Comparison of ENCODE assay signal across 21 cellular contexts in genomic region chr12:111582133-111582747, GRCh38.
"Had no signal": no experiment of that assay in that cellular context is flagged by ENCODE, and none has a peak within 500 bp of the region (broad histone marks: within the 10 kb centered on the region; RNA-seq: fewer than 3 reads in every experiment).

No MANE protein-coding gene starts in this region.

- H3K9me3 Mint-ChIP-seq: activated CD8-positive, alpha-beta T cell treated with anti-CD3 and anti-CD28 coated beads for 36 hours; activated naive CD4-positive, alpha-beta T cell treated with anti-CD3 and anti-CD28 coated beads, Interleukin-2, amount 50 U/mL, for 24 hours had no signal

- H3K27me3 Mint-ChIP-seq: activated CD8-positive, alpha-beta T cell treated with anti-CD3 and anti-CD28 coated beads for 36 hours; activated naive CD4-positive, alpha-beta T cell treated with anti-CD3 and anti-CD28 coated beads, Interleukin-2, amount 50 U/mL, for 24 hours had no signal

- DNase-seq: activated CD4-positive, alpha-beta T cell treated with anti-CD3 and anti-CD28 coated beads for 4 hours; activated CD8-positive, alpha-beta memory T cell treated with anti-CD3 and anti-CD28 coated beads, Interleukin-2, amount 50 U/mL, for 4 hours; activated CD8-positive, alpha-beta T cell treated with anti-CD3 and anti-CD28 coated beads for 36 hours; activated effector memory CD4-positive, alpha-beta T cell treated with Interleukin-2 at 50 U/mL for 16 hours; activated naive CD4-positive, alpha-beta T cell; aorta; caudate nucleus; KG1; NCI-H1048; NCI-H1930; NCI-H2171; NCI-H2227 treated with DMSO at 0.1 percent for 48 hours; NCI-H446 treated with DMSO at 0.1 percent for 48 hours; NCI-H526; SIG-M5; T-helper 1 cell; WERI-Rb-1 had no signal

- H3K4me3 Mint-ChIP-seq: activated CD8-positive, alpha-beta T cell treated with anti-CD3 and anti-CD28 coated beads for 36 hours; activated naive CD4-positive, alpha-beta T cell treated with anti-CD3 and anti-CD28 coated beads, Interleukin-2, amount 50 U/mL, for 24 hours had no signal

- H3K9me3 ChIP-seq: breast epithelium had no signal

- ATAC-seq: activated CD4-positive, CD25-positive, alpha-beta regulatory T cell treated with anti-CD3 and anti-CD28 coated beads, Interleukin-2, amount 50 U/mL, for 24 hours; activated CD8-positive, alpha-beta T cell treated with anti-CD3 and anti-CD28 coated beads for 36 hours had no signal

- H3K27ac Mint-ChIP-seq: activated CD8-positive, alpha-beta T cell treated with anti-CD3 and anti-CD28 coated beads for 36 hours; activated naive CD4-positive, alpha-beta T cell treated with anti-CD3 and anti-CD28 coated beads, Interleukin-2, amount 50 U/mL, for 24 hours had no signal

- H3K4me1 ChIP-seq: breast epithelium had no signal

- H3K36me3 ChIP-seq: breast epithelium had no signal

- H3K27me3 ChIP-seq: breast epithelium had no signal

- H3K4me3 ChIP-seq: breast epithelium, SK-N-MC had no signal

- H3K27ac ChIP-seq: breast epithelium, SK-N-MC, WERI-Rb-1 had no signal
